In the genomic region with DNA sequence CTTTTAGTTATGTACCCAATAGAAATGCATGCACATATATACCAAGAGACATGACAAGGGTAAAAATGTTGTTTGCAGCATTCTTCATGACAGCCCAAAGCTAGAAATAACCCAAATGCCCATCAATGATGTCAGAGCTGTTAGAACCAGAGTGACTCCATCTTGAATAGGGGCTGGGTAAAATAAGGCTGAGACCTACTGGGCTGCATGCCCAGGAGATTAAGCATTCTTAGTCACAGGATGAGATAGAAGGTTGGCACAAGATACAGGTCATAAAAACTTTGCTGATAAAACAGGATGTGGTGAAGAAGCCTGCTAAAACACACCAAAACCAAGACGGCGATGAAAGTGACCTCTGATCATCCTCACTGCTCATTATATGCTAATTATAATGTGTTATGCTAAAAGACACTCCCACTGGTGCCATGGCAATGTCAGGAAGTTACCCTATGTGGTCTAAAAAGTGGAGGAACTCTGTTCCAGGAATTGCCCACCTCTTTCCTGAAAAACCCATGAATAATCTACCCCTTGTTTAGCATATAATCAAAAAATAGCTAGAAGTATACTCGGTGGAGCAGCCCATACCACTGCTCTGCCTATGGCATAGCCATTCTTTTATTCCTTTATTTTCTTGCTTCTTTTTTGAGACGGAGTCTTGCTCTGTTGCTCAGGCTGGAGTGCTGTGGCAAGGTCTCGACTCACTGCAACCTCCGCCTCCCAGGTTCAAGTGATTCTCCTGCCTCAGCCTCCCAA, we compare ENCODE assay signal across 9 cellular contexts. TPM values are rescaled to one million over a fixed set of nuclear protein-coding genes. Genes with fewer than 3 reads are reported as not detected.
DNase-seq lines count a peak whose midpoint lies in the region; ATAC-seq and TF ChIP-seq lines count a peak whose summit lies in the region.
"Had no signal": no experiment of that assay in that cellular context is flagged by ENCODE, and none has a peak within 500 bp of the region (broad histone marks: within the 10 kb centered on the region; RNA-seq: fewer than 3 reads in every experiment).

No MANE protein-coding gene starts in this region.

- H3K36me3 Mint-ChIP-seq in activated CD4-positive, alpha-beta T cell treated with anti-CD3 and anti-CD28 coated beads, Interleukin-2, amount 10 ng/mL, durations not matched to agents 7 days and 5 days (ENCODE audit: low read depth), result peaks cover 19% of the 10 kb centered on the region

- H3K27me3 ChIP-seq in foreskin keratinocyte, result no peaks in the 10 kb centered on the region

- TF ChIP-seq CTCF in foreskin keratinocyte (conservative IDR thresholded peaks at IDR 0.05), result no peak

- no peak overlapping the region for H3K27ac ChIP-seq in foreskin keratinocyte

- peak; percentile 79 for ATAC-seq in foreskin keratinocyte
- no peak for ATAC-seq in GM19351 (IDR thresholded peaks at IDR 0.05; ENCODE audit: unreplicated experiment)

- H3K9me3 Mint-ChIP-seq in activated CD4-positive, alpha-beta T cell treated with anti-CD3 and anti-CD28 coated beads, Interleukin-2, amount 10 ng/mL, durations not matched to agents 7 days and 5 days, result no peaks in the 10 kb centered on the region

- H3K4me1 Mint-ChIP-seq in activated CD4-positive, alpha-beta T cell treated with anti-CD3 and anti-CD28 coated beads, Interleukin-2, amount 10 ng/mL, durations not matched to agents 7 days and 5 days, result peaks cover 36% of the 10 kb centered on the region

- H3K4me1 ChIP-seq in foreskin keratinocyte, result peaks cover 22% of the 10 kb centered on the region

- no peak overlapping the region for H3K4me3 Mint-ChIP-seq in activated CD4-positive, alpha-beta T cell treated with anti-CD3 and anti-CD28 coated beads, Interleukin-2, amount 10 ng/mL, durations not matched to agents 7 days and 5 days

- H3K27ac Mint-ChIP-seq in activated CD4-positive, alpha-beta T cell treated with anti-CD3 and anti-CD28 coated beads, Interleukin-2, amount 10 ng/mL, durations not matched to agents 7 days and 5 days, result peak overlapping the region; percentile 74

- H3K27me3 Mint-ChIP-seq in activated CD4-positive, alpha-beta T cell treated with anti-CD3 and anti-CD28 coated beads, Interleukin-2, amount 10 ng/mL, durations not matched to agents 7 days and 5 days, result no peaks in the 10 kb centered on the region

- POLR2A ChIA-PET in activated CD4-positive, alpha-beta T cell treated with anti-CD3 and anti-CD28 coated beads, Interleukin-2, amount 10 ng/mL, durations not matched to agents 7 days and 5 days (lab: Charles Lee), result no interaction called here

- DNase-seq in stimulated activated CD4-positive, alpha-beta T cell treated with anti-CD3 and anti-CD28 coated beads, Interleukin-12 subunit alpha, Interleukin-12 subunit beta, amount 100 ng/mL, for 48 hours (ENCODE audit: low read depth in 2 of 3, low spot score in 1 of 3), result peak; percentile 17 to 53 (median 29)
- DNase-seq in stimulated activated CD4-positive, alpha-beta T cell treated with anti-CD3 and anti-CD28 coated beads, Interleukin-4, amount 100 ng/mL, for 1 hour, result no peak
- DNase-seq in activated CD4-positive, alpha-beta T cell treated with anti-CD3 and anti-CD28 coated beads, Interleukin-2, amount 10 ng/mL, durations not matched to agents 7 days and 5 days, result peak; percentile 66
- DNase-seq in foreskin keratinocyte (peak; percentile 83 to 92), NCI-H2029 (lab: John Stamatoyannopoulos, UW) (no peak), NCI-H2107 treated with DMSO at 0.1 percent for 48 hours (lab: John Stamatoyannopoulos, UW; ENCODE audit: unreplicated experiment) (no peak), AG20443 (ENCODE audit: low spot score) (no peak)
- DNase-seq: NCI-H2081 treated with DMSO at 0.1 percent for 48 hours had no signal

- CTCF ChIA-PET in activated CD4-positive, alpha-beta T cell treated with anti-CD3 and anti-CD28 coated beads, Interleukin-2, amount 10 ng/mL, durations not matched to agents 7 days and 5 days (lab: Charles Lee), result no interaction called here

RNA-seq across cellular contexts. Expression of a gene that starts 32.9 kb away (rescaled TPM):
- 10 to 100 TPM; 30.5 to 34.0 TPM for total RNA-seq in activated CD4-positive, alpha-beta T cell treated with anti-CD3 and anti-CD28 coated beads, Interleukin-2, amount 10 ng/mL, durations not matched to agents 7 days and 5 days
- total RNA-seq in foreskin keratinocyte, result 19.7 and 20.5 TPM in 2 replicates
- polyA plus RNA-seq in foreskin keratinocyte, result 3.3 and 3.7 TPM in 2 replicates

RNA-seq across cellular contexts. Expression of a gene that starts 42.5 kb away (rescaled TPM):
- 1,000 to 10,000 TPM; 1,026 to 1,105 TPM for total RNA-seq in activated CD4-positive, alpha-beta T cell treated with anti-CD3 and anti-CD28 coated beads, Interleukin-2, amount 10 ng/mL, durations not matched to agents 7 days and 5 days
- 983 and 1,035 TPM in 2 replicates for total RNA-seq in foreskin keratinocyte
- polyA plus RNA-seq in foreskin keratinocyte, result 1,671 and 1,692 TPM in 2 replicates

Comparison
In these comparisons a context has a peak if more than half of its experiments do, and no peak if none do; other contexts are left out.
1. DNase-seq: peak in stimulated activated CD4-positive, alpha-beta T cell treated with anti-CD3 and anti-CD28 coated beads, Interleukin-12 subunit alpha, Interleukin-12 subunit beta, amount 100 ng/mL, for 48 hours (3 of 3), activated CD4-positive, alpha-beta T cell treated with anti-CD3 and anti-CD28 coated beads, Interleukin-2, amount 10 ng/mL, durations not matched to agents 7 days and 5 days (single experiment) and foreskin keratinocyte (2 of 2); none in stimulated activated CD4-positive, alpha-beta T cell treated with anti-CD3 and anti-CD28 coated beads, Interleukin-4, amount 100 ng/mL, for 1 hour (single experiment), NCI-H2029 (single experiment), NCI-H2107 treated with DMSO at 0.1 percent for 48 hours (single experiment) and AG20443 (single experiment).